ENCODE assay signal across 7 cellular contexts in the genomic region with DNA sequence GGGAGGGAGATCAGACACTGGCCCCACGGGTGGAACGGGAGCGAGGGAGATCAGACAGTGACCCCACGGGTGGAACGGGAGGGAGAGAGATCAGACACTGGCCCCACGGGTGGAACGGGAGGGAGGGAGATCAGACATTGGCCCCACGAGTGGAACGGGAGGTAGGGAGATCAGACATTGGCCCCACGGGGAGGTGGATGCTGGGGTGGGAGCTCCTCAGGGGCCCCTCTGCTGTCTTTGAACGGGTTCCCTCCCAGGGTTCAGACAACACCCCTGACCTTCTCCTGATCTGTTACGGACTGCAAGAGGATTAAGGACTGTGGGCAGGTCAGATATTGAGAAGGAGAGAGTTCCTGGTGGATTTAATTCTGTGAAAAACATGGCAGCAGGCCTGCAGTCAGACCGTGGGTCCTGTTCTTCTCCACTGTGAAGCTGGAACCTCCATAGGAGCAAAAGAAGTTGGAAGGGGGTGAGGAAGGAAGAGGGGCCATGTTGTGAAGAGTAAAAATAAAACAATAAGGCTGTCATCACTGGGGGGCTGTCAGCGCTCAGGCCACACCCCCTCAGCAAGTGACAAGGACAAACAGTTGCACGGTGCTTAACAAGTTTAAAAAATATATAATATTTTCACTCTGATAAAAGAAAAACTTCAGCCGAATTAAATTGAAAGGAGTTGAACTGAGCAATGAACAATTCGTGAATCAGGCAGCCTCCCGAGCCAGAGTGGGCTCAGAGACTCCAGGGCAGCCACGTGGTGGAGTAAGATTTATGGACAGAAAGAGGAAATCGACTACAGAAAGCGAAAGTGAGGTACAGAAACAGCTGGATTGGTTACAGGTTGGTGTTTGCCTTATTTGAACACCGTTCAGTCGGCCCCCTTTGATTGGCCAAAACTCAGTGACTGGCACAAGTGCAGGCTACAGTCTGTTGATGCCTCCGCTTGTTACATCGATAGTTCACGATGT.
A peak's percentile ranks its signal among the peaks of the same experiment; 100 is the strongest.
DNase-seq lines count a peak whose midpoint lies in the region; ATAC-seq lines count a peak whose summit lies in the region.

No MANE protein-coding gene starts in this region.

- no peak overlapping the region for H3K18ac ChIP-seq in mesenchymal stem cell (ENCODE audit: low read depth in 1 of 2, low read length in 2 of 2)

- no peak overlapping the region for H3K14ac ChIP-seq in mesenchymal stem cell (ENCODE audit: low read length in 2 of 2)

- no peak overlapping the region for H2BK5ac ChIP-seq in mesenchymal stem cell (ENCODE audit: low read depth, low read length, poor library complexity, severe bottlenecking)

- no peak overlapping the region for H2AFZ ChIP-seq in mesenchymal stem cell (ENCODE audit: low read depth, low read length)

- peak overlapping the region in 1 of 2 experiments; percentile 56 for H3K4me3 ChIP-seq in mesenchymal stem cell (ENCODE audit: insufficient read depth in 1 of 2, low read depth in 1 of 2, low read length in 2 of 2)

- H2AK5ac ChIP-seq in mesenchymal stem cell (ENCODE audit: low read length, severe bottlenecking): no peak overlapping the region

- no peak overlapping the region for H3K23ac ChIP-seq in mesenchymal stem cell (ENCODE audit: low read length in 2 of 2)

- ATAC-seq in HG02763 (IDR thresholded peaks at IDR 0.05; ENCODE audit: unreplicated experiment) (no peak), HG03159 (IDR thresholded peaks at IDR 0.05; ENCODE audit: unreplicated experiment) (no peak)

- H4K91ac ChIP-seq in mesenchymal stem cell (ENCODE audit: low read length): no peak overlapping the region

- H3K4me1 ChIP-seq in mesenchymal stem cell (ENCODE audit: control insufficient read depth, insufficient read depth, low read depth, low read length): no peaks in the 10 kb centered on the region

- no peaks in the 10 kb centered on the region for H3K36me3 ChIP-seq in mesenchymal stem cell (ENCODE audit: control insufficient read depth in 1 of 2, insufficient read depth in 2 of 2, low read depth in 1 of 2, low read length in 2 of 2)

- H3K4me2 ChIP-seq in mesenchymal stem cell (ENCODE audit: low read length, poor library complexity, severe bottlenecking): no peak overlapping the region

- H2BK12ac ChIP-seq in mesenchymal stem cell (ENCODE audit: low read length in 2 of 2): no peak overlapping the region

- no peak overlapping the region for H2BK15ac ChIP-seq in mesenchymal stem cell (ENCODE audit: low read depth, poor library complexity, severe bottlenecking)

- H3K4ac ChIP-seq in mesenchymal stem cell (ENCODE audit: low read depth in 1 of 2, low read length in 2 of 2): no peak overlapping the region

- H4K8ac ChIP-seq in mesenchymal stem cell (ENCODE audit: low read length): no peak overlapping the region

- no peak overlapping the region for H2BK120ac ChIP-seq in mesenchymal stem cell (ENCODE audit: low read depth, low read length)

- no peaks in the 10 kb centered on the region for H3K79me1 ChIP-seq in mesenchymal stem cell (replicated peaks; ENCODE audit: low read length, poor library complexity, severe bottlenecking)

- H3K9me3 ChIP-seq in mesenchymal stem cell (ENCODE audit: control insufficient read depth, low read length): no peaks in the 10 kb centered on the region

- peak overlapping the region; percentile 36 for H3K9ac ChIP-seq in mesenchymal stem cell (ENCODE audit: low read length)

- DNase-seq in NOMO-1 treated with dmso at 0.1 percent for 144 hours (lab: John Stamatoyannopoulos, UW; ENCODE audit: unreplicated experiment) (peak; percentile 73), mesenchymal stem cell (no peak), NCI-H446 (lab: John Stamatoyannopoulos, UW) (no peak)
- DNase-seq in activated T-cell treated with anti-CD3 and anti-CD28 coated beads, Interleukin-2, amount 50 U/mL, for 48 hours: peak; percentile 66 to 67
- DNase-seq in stimulated activated naive CD4-positive, alpha-beta T cell treated with Interleukin-2 at 50 U/mL for 16 hours (lab: John Stamatoyannopoulos, UW): peak; percentile 43

- peaks cover 26 to 46% of the 10 kb centered on the region in 2 experiments for H3K27me3 ChIP-seq in mesenchymal stem cell (ENCODE audit: control insufficient read depth in 1 of 2, insufficient read depth in 1 of 2, low read length in 2 of 2)

- no peak overlapping the region for H3K27ac ChIP-seq in mesenchymal stem cell (ENCODE audit: low read length, poor library complexity, severe bottlenecking)

- WGBS in mesenchymal stem cell: 82% methylated on average over 24 of the region's 26 CpGs

Comparison
In these comparisons a context has a peak if more than half of its experiments do, and no peak if none do; other contexts are left out.
1. DNase-seq: peak in NOMO-1 treated with dmso at 0.1 percent for 144 hours (single experiment), activated T-cell treated with anti-CD3 and anti-CD28 coated beads, Interleukin-2, amount 50 U/mL, for 48 hours (2 of 2) and stimulated activated naive CD4-positive, alpha-beta T cell treated with Interleukin-2 at 50 U/mL for 16 hours (single experiment); none in mesenchymal stem cell (single experiment) and NCI-H446 (0 of 2).